In the genomic region with DNA sequence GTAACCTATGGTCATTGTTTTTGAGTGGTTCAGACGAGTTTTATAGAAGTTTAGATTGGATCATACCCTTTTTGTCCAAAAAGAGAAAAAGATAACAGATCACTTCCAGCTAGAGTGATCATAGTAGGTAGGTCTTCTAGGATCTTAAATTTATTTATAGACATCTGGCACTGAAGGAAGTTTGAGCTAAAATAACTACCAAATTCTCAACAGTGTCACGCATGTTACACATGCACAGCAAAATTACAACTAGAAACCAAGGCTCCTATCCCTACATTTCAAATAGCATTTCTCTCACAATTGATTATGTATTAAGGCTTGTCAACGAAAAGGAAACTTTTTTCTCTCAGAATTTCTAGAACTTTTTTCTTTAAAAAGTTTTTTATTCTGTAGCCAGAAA, we compare ENCODE assay signal across 14 cellular contexts. TPM values are rescaled to one million over a fixed set of nuclear protein-coding genes. Genes with fewer than 3 reads are reported as not detected.
DNase-seq lines count a peak whose midpoint lies in the region; ATAC-seq and TF ChIP-seq lines count a peak whose summit lies in the region.
"Had no signal": no experiment of that assay in that cellular context is flagged by ENCODE, and none has a peak within 500 bp of the region (broad histone marks: within the 10 kb centered on the region; RNA-seq: fewer than 3 reads in every experiment).

No MANE protein-coding gene starts in this region.

- CTCF ChIA-PET in activated naive CD4-positive, alpha-beta T cell treated with anti-CD3 and anti-CD28 coated beads, Interleukin-2, amount 10 ng/mL, durations not matched to agents 7 days and 5 days (lab: Charles Lee): no interaction called here

- no peak overlapping the region for H3K9ac ChIP-seq in KMS-11
- H3K9ac ChIP-seq in endocrine pancreas (ENCODE audit: control insufficient read depth, insufficient read depth, low read length): no peak overlapping the region
- no peak overlapping the region for H3K9ac ChIP-seq in neural cell (ENCODE audit: low read length)

- peaks cover 12% of the 10 kb centered on the region for H3K36me3 Mint-ChIP-seq in activated naive CD4-positive, alpha-beta T cell treated with anti-CD3 and anti-CD28 coated beads, Interleukin-2, amount 10 ng/mL, durations not matched to agents 7 days and 5 days

- H3K79me2 ChIP-seq in KMS-11 (ENCODE audit: insufficient read depth, low read depth) (peaks cover 73% of the 10 kb centered on the region), neural cell (replicated peaks; ENCODE audit: insufficient read depth, low read length) (peaks cover 65% of the 10 kb centered on the region)

- no peak overlapping the region for H3K27ac Mint-ChIP-seq in activated naive CD4-positive, alpha-beta T cell treated with anti-CD3 and anti-CD28 coated beads, Interleukin-2, amount 10 ng/mL, durations not matched to agents 7 days and 5 days

- H4K20me1 ChIP-seq in KMS-11 (ENCODE audit: insufficient read depth): peaks cover 23% of the 10 kb centered on the region; the same call in 1 of the 2 replicates
- no peaks in the 10 kb centered on the region for H4K20me1 ChIP-seq in neural cell (ENCODE audit: insufficient read depth)

- H3K4me1 ChIP-seq in KMS-11 (ENCODE audit: low read depth, poor library complexity, severe bottlenecking) (peaks cover 22% of the 10 kb centered on the region), endocrine pancreas (ENCODE audit: control insufficient read depth, insufficient read depth, low read length) (peaks cover 17% of the 10 kb centered on the region)

- H3K27me3 ChIP-seq in KMS-11 (ENCODE audit: insufficient read depth, low read depth) (no peaks in the 10 kb centered on the region), endocrine pancreas (ENCODE audit: control insufficient read depth, insufficient read depth, low read length) (no peaks in the 10 kb centered on the region), neural cell (ENCODE audit: insufficient read depth, low read depth, low read length) (no peaks in the 10 kb centered on the region)

- no peak overlapping the region for H3K4me3 Mint-ChIP-seq in activated naive CD4-positive, alpha-beta T cell treated with anti-CD3 and anti-CD28 coated beads, Interleukin-2, amount 10 ng/mL, durations not matched to agents 7 days and 5 days

- H3K4me3 ChIP-seq in AG09309 (ENCODE audit: control insufficient read depth, low read depth, low read length) (peak overlapping the region; percentile 94), KMS-11 (IDR thresholded peaks at IDR 0.05; ENCODE audit: insufficient read depth, low read depth, low read length) (no peak overlapping the region), endocrine pancreas (ENCODE audit: control insufficient read depth, insufficient read depth, low read length) (peak overlapping the region; percentile 100), neural cell (ENCODE audit: low read length) (peak overlapping the region; percentile 89)
- H3K4me3 ChIP-seq: lung had no signal

- TF ChIP-seq RAD21 in neural cell (conservative IDR thresholded peaks at IDR 0.05): no peak

- no peaks in the 10 kb centered on the region for H3K9me3 ChIP-seq in endocrine pancreas (ENCODE audit: control insufficient read depth, low read length)
- H3K9me3 ChIP-seq in neural cell (ENCODE audit: low read length): no peaks in the 10 kb centered on the region

- H3K27ac ChIP-seq in KMS-11 (no peak overlapping the region), neural cell (ENCODE audit: low read length) (no peak overlapping the region)
- H3K27ac ChIP-seq: HL-60 had no signal

- peaks cover 44% of the 10 kb centered on the region for H3K4me1 Mint-ChIP-seq in activated naive CD4-positive, alpha-beta T cell treated with anti-CD3 and anti-CD28 coated beads, Interleukin-2, amount 10 ng/mL, durations not matched to agents 7 days and 5 days

- ATAC-seq in GM19455 (IDR thresholded peaks at IDR 0.05; ENCODE audit: unreplicated experiment): no peak

- H3K36me3 ChIP-seq in KMS-11 (ENCODE audit: insufficient read depth): no peaks in the 10 kb centered on the region
- H3K36me3 ChIP-seq in endocrine pancreas (ENCODE audit: control insufficient read depth, insufficient read depth, low read length): no peaks in the 10 kb centered on the region
- no peaks in the 10 kb centered on the region for H3K36me3 ChIP-seq in neural cell (ENCODE audit: insufficient read depth, low read length)

- TF ChIP-seq EP300 in neural cell (conservative IDR thresholded peaks at IDR 0.05; ENCODE audit: poor library complexity, severe bottlenecking): no peak

- no peaks in the 10 kb centered on the region for H3K9me2 ChIP-seq in neural cell (ENCODE audit: insufficient read depth, low read length)

- H2AFZ ChIP-seq in KMS-11 (ENCODE audit: low read depth): no peak overlapping the region
- no peak overlapping the region for H2AFZ ChIP-seq in neural cell (ENCODE audit: low read depth, low read length)

- peaks cover 4% of the 10 kb centered on the region for H3F3A ChIP-seq in neural cell (ENCODE audit: insufficient read depth, low read length, poor library complexity, severe bottlenecking)

- H3K27me3 Mint-ChIP-seq in activated naive CD4-positive, alpha-beta T cell treated with anti-CD3 and anti-CD28 coated beads, Interleukin-2, amount 10 ng/mL, durations not matched to agents 7 days and 5 days: no peaks in the 10 kb centered on the region

- H3K4me2 ChIP-seq in KMS-11: peak overlapping the region; percentile 100
- no peak overlapping the region for H3K4me2 ChIP-seq in neural cell (ENCODE audit: low read length)

- TF ChIP-seq CTCF in AG09309 (IDR thresholded peaks at IDR 0.05; ENCODE audit: control insufficient read depth, insufficient read depth, low read depth, low read length, missing control alignments) (no peak), KMS-11 (conservative IDR thresholded peaks at IDR 0.05; ENCODE audit: low read depth, low read length) (no peak), neural cell (IDR thresholded peaks at IDR 0.05; ENCODE audit: poor library complexity, severe bottlenecking) (no peak)

- no peaks in the 10 kb centered on the region for H3K9me3 Mint-ChIP-seq in activated naive CD4-positive, alpha-beta T cell treated with anti-CD3 and anti-CD28 coated beads, Interleukin-2, amount 10 ng/mL, durations not matched to agents 7 days and 5 days
- H3K9me3 Mint-ChIP-seq: CD14-positive monocyte had no signal

- no peak for DNase-seq in AG09309 (ENCODE audit: low read depth)
- DNase-seq in GF-D8 (lab: John Stamatoyannopoulos, UW): no peak
- no peak for DNase-seq in activated naive CD4-positive, alpha-beta T cell treated with anti-CD3 and anti-CD28 coated beads, Interleukin-2, amount 10 ng/mL, durations not matched to agents 7 days and 5 days
- DNase-seq in activated CD4-positive, CD25-positive, alpha-beta regulatory T cell (lab: John Stamatoyannopoulos, UW): no peak
- DNase-seq: activated T-cell treated with anti-CD3 and anti-CD28 coated beads, Interleukin-2, amount 50 U/mL, for 1 hour; central memory CD4-positive, alpha-beta T cell; NCI-H1436 had no signal

TF ChIP-seq in neural cell, 6 proteins besides CTCF, POLR2A, EP300 and RAD21:
- no peak for TF ChIP-seq SMC3 (conservative IDR thresholded peaks at IDR 0.05; ENCODE audit: poor library complexity)
- no peak for TF ChIP-seq POLR2AphosphoS5 (IDR thresholded peaks at IDR 0.05)
TF ChIP-seq in neural cell: peak in this region for 0.

RNA-seq across cellular contexts. Expression of gene CALU, which starts 2.3 kb away (rescaled TPM):
- polyA plus RNA-seq in neural cell: 31.8 and 38.1 TPM in 2 replicates
- 45.0 and 55.5 TPM in 2 replicates for polyA minus RNA-seq in neural cell

RNA-seq across cellular contexts. Expression of gene OPN1SW, which starts 34.1 kb away (rescaled TPM):
- 1.2 and 1.9 TPM in 2 replicates for polyA plus RNA-seq in neural cell
- not detected in 2 replicates for polyA minus RNA-seq in neural cell
- polyA plus RNA-seq: CD14-positive monocyte, lung had no signal

RNA-seq across cellular contexts. Expression of gene CCDC136, which starts 50.3 kb away (rescaled TPM):
- 41.3 and 42.5 TPM in 2 replicates for polyA plus RNA-seq in neural cell
- polyA minus RNA-seq in neural cell: 45.5 and 71.2 TPM in 2 replicates
